Comparison of ENCODE assay signal across 1 cellular context in genomic region chr20:38999965-39000910, GRCh38.
TF ChIP-seq lines count a peak whose summit lies in the region.

No MANE protein-coding gene starts in this region.

TF ChIP-seq in HepG2, 621 proteins besides CTCF, POLR2A, EP300 and RAD21 (continued from another document and continues in another):
- TF ChIP-seq ZHX2 (IDR thresholded peaks at IDR 0.05; ENCODE audit: low read depth) (no peak), ZHX2 (CRISPR knock-in tag; IDR thresholded peaks at IDR 0.05; ENCODE audit: borderline replicate concordance) (no peak), ZNF225 (CRISPR knock-in tag; IDR thresholded peaks at IDR 0.05) (no peak), ZNF20 (CRISPR knock-in tag; IDR thresholded peaks at IDR 0.05) (no peak), TFDP1 (CRISPR knock-in tag; IDR thresholded peaks at IDR 0.05; ENCODE audit: borderline replicate concordance) (no peak), ZNF83 (CRISPR knock-in tag; IDR thresholded peaks at IDR 0.05; ENCODE audit: borderline replicate concordance) (no peak), MYNN (CRISPR knock-in tag; IDR thresholded peaks at IDR 0.05; ENCODE audit: low read depth) (no peak), NR2F2 (IDR thresholded peaks at IDR 0.05; ENCODE audit: borderline replicate concordance, low read depth) (no peak), ZUFSP (CRISPR knock-in tag; IDR thresholded peaks at IDR 0.05; ENCODE audit: borderline replicate concordance) (no peak), ZFP90 (CRISPR knock-in tag; IDR thresholded peaks at IDR 0.05; ENCODE audit: borderline replicate concordance) (no peak), ZBTB2 (CRISPR knock-in tag; IDR thresholded peaks at IDR 0.05; ENCODE audit: low read depth) (no peak), IKZF4 (CRISPR knock-in tag; IDR thresholded peaks at IDR 0.05; ENCODE audit: borderline replicate concordance, low read depth, not compliant biosample characterization) (no peak), FOXO1 (CRISPR knock-in tag; IDR thresholded peaks at IDR 0.05) (peak; percentile 37; the same call in 1 of the 2 replicates), NONO (IDR thresholded peaks at IDR 0.05) (no peak), NONO (CRISPR knock-in tag; conservative IDR thresholded peaks at IDR 0.05) (no peak), ZFP36 (IDR thresholded peaks at IDR 0.05; ENCODE audit: borderline replicate concordance, low read depth, low read length, partially characterized antibody) (no peak), FOXA1 (IDR thresholded peaks at IDR 0.05) (no peak), FOXA1 (CRISPR knock-in tag; IDR thresholded peaks at IDR 0.05) (no peak), MYPOP (CRISPR knock-in tag; IDR thresholded peaks at IDR 0.05) (no peak), MED8 (CRISPR knock-in tag; IDR thresholded peaks at IDR 0.05; ENCODE audit: insufficient replicate concordance) (no peak), ZNF17 (CRISPR knock-in tag; IDR thresholded peaks at IDR 0.05) (no peak), CSRNP2 (CRISPR knock-in tag; conservative IDR thresholded peaks at IDR 0.05; ENCODE audit: low read depth) (no peak), ZFX (CRISPR knock-in tag; IDR thresholded peaks at IDR 0.05; ENCODE audit: low read depth) (0 out of 2 replicates have a peak, but pooled peaks have one; percentile 25), HBP1 (CRISPR knock-in tag; IDR thresholded peaks at IDR 0.05; ENCODE audit: low read depth) (no peak), FOXA3 (CRISPR knock-in tag; IDR thresholded peaks at IDR 0.05) (peak; percentile 81), WIZ (CRISPR knock-in tag; IDR thresholded peaks at IDR 0.05) (no peak), ZNF614 (CRISPR knock-in tag; IDR thresholded peaks at IDR 0.05; ENCODE audit: borderline replicate concordance) (no peak), ZNF275 (CRISPR knock-in tag; IDR thresholded peaks at IDR 0.05; ENCODE audit: borderline replicate concordance) (no peak), SAP130 (CRISPR knock-in tag; IDR thresholded peaks at IDR 0.05; ENCODE audit: low read depth) (peak; percentile 71), ZNF3 (CRISPR knock-in tag; IDR thresholded peaks at IDR 0.05) (no peak), RBFOX2 (IDR thresholded peaks at IDR 0.05; ENCODE audit: low read depth, low read length) (no peak), E2F1 (CRISPR knock-in tag; IDR thresholded peaks at IDR 0.05) (no peak), ZNF329 (CRISPR knock-in tag; IDR thresholded peaks at IDR 0.05; ENCODE audit: low read depth) (no peak), BHLHE40 (IDR thresholded peaks at IDR 0.05; ENCODE audit: low read length) (no peak), SCMH1 (CRISPR knock-in tag; IDR thresholded peaks at IDR 0.05; ENCODE audit: borderline replicate concordance) (no peak), ZSCAN5A (CRISPR knock-in tag; IDR thresholded peaks at IDR 0.05; ENCODE audit: borderline replicate concordance) (no peak), NFE2L2 (IDR thresholded peaks at IDR 0.05; ENCODE audit: low read length) (no peak), PRPF4 (IDR thresholded peaks at IDR 0.05; ENCODE audit: low read depth, low read length, poor library complexity, severe bottlenecking) (no peak), ZNF75D (CRISPR knock-in tag; IDR thresholded peaks at IDR 0.05; ENCODE audit: borderline replicate concordance) (no peak), U2AF2 (IDR thresholded peaks at IDR 0.05; ENCODE audit: low read depth, low read length) (no peak), EED (CRISPR knock-in tag; IDR thresholded peaks at IDR 0.05) (no peak), ZNF292 (CRISPR knock-in tag; IDR thresholded peaks at IDR 0.05; ENCODE audit: borderline replicate concordance, low read depth) (no peak), GRHL1 (CRISPR knock-in tag; conservative IDR thresholded peaks at IDR 0.05) (no peak), PTBP1 (IDR thresholded peaks at IDR 0.05; ENCODE audit: low read depth, low read length, poor library complexity, severe bottlenecking) (no peak)
